ENCODE assay signal across 8 cellular contexts in the genomic region with DNA sequence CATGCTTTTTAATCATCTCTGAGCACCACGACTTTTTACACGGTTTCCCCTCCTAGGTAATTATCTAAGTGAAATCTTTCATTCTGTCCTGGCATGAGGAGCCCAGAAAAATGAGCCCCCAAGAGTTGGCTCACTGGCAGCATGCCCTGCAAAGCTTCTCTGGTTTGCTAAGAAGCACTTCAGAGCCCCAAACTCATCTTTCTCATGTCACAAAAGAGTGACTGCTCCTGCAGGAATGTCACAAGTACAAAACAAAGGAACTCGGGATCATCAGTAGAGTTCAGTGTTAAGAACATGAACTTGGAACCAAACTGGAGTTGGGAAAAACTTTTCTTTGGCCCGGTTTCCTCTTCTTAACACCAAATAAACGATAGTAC.
DNase-seq lines count a peak whose midpoint lies in the region; ATAC-seq and TF ChIP-seq lines count a peak whose summit lies in the region.

No MANE protein-coding gene starts in this region.

- no peaks in the 10 kb centered on the region for H3K9me3 ChIP-seq in liver (ENCODE audit: control insufficient read depth in 4 of 4, low read length in 3 of 4)
- H3K9me3 ChIP-seq in thyroid gland: no peaks in the 10 kb centered on the region

- H3K4me1 ChIP-seq in liver (ENCODE audit: control insufficient read depth in 4 of 4, insufficient read depth in 4 of 4, low read length in 3 of 4) (peaks cover 0 to 4% (median 3%) of the 10 kb centered on the region in 4 donors), thyroid gland (peaks cover 0 to 11% of the 10 kb centered on the region in 2 donors)

- no peak for DNase-seq in activated CD4-positive, alpha-beta T cell treated with anti-CD3 and anti-CD28 coated beads, Interleukin-2, amount 10 ng/mL, durations not matched to agents 7 days and 5 days
- no peak for DNase-seq in activated CD4-positive, alpha-beta T cell treated with anti-CD3 and anti-CD28 coated beads, Interleukin-2, amount 50 U/mL, for 1 hour
- DNase-seq in amniotic epithelial cell (ENCODE audit: low read depth) (peak; percentile 27), thyroid gland (peak; percentile 11), NOMO-1 treated with dmso at 0.1 percent for 144 hours (lab: John Stamatoyannopoulos, UW; ENCODE audit: unreplicated experiment) (no peak)

- TF ChIP-seq POLR2A in thyroid gland (IDR thresholded peaks at IDR 0.05): no peak

- 14% methylated on average over 5 of the region's 5 CpGs for WGBS in liver
- 7% methylated on average over 5 of the region's 5 CpGs for WGBS in thyroid gland, 2 donors

- ATAC-seq in HG02870 (IDR thresholded peaks at IDR 0.05; ENCODE audit: unreplicated experiment) (no peak), HG03354 (IDR thresholded peaks at IDR 0.05; ENCODE audit: poor library complexity, severe bottlenecking, unreplicated experiment) (no peak)

- peak overlapping the region; percentile 80 for H3K4me3 Mint-ChIP-seq in activated CD4-positive, alpha-beta T cell treated with anti-CD3 and anti-CD28 coated beads, Interleukin-2, amount 10 ng/mL, durations not matched to agents 7 days and 5 days

- no peaks in the 10 kb centered on the region for H3K27me3 Mint-ChIP-seq in activated CD4-positive, alpha-beta T cell treated with anti-CD3 and anti-CD28 coated beads, Interleukin-2, amount 10 ng/mL, durations not matched to agents 7 days and 5 days

- no peaks in the 10 kb centered on the region for H3K36me3 Mint-ChIP-seq in activated CD4-positive, alpha-beta T cell treated with anti-CD3 and anti-CD28 coated beads, Interleukin-2, amount 10 ng/mL, durations not matched to agents 7 days and 5 days (ENCODE audit: low read depth)

- H3K27me3 ChIP-seq in liver (ENCODE audit: control insufficient read depth in 4 of 4, insufficient read depth in 4 of 4, low read length in 3 of 4): no peaks in the 10 kb centered on the region
- H3K27me3 ChIP-seq in thyroid gland: no peaks in the 10 kb centered on the region

- no peak for TF ChIP-seq RAD21 in liver (IDR thresholded peaks at IDR 0.05)

- H3K36me3 ChIP-seq in liver (ENCODE audit: control insufficient read depth in 4 of 4, insufficient read depth in 3 of 4, low read depth in 1 of 4, low read length in 3 of 4) (no peaks in the 10 kb centered on the region), thyroid gland (no peaks in the 10 kb centered on the region)

- H3K9me3 Mint-ChIP-seq in activated CD4-positive, alpha-beta T cell treated with anti-CD3 and anti-CD28 coated beads, Interleukin-2, amount 10 ng/mL, durations not matched to agents 7 days and 5 days: no peaks in the 10 kb centered on the region

- peak overlapping the region; percentile 82 for H3K27ac Mint-ChIP-seq in activated CD4-positive, alpha-beta T cell treated with anti-CD3 and anti-CD28 coated beads, Interleukin-2, amount 10 ng/mL, durations not matched to agents 7 days and 5 days

- H3K4me1 Mint-ChIP-seq in activated CD4-positive, alpha-beta T cell treated with anti-CD3 and anti-CD28 coated beads, Interleukin-2, amount 10 ng/mL, durations not matched to agents 7 days and 5 days: peaks cover 57% of the 10 kb centered on the region

- H3K4me3 ChIP-seq in liver (ENCODE audit: low read depth in 1 of 3, low read length in 3 of 3) (peak overlapping the region; percentile 41 to 68 (median 68)), thyroid gland (replicated peaks in 1 of 3) (peak overlapping the region in 2 of 3 donors; percentile 19 to 30)

- H3K9ac ChIP-seq in liver (ENCODE audit: low read depth in 1 of 2, low read length in 2 of 2): peak overlapping the region; percentile 33 to 49

- POLR2A ChIA-PET in activated CD4-positive, alpha-beta T cell treated with anti-CD3 and anti-CD28 coated beads, Interleukin-2, amount 10 ng/mL, durations not matched to agents 7 days and 5 days (lab: Charles Lee): no interaction called here

- intact Hi-C loops in thyroid gland (cut with DNase I): no loop called here

- TF ChIP-seq CTCF in liver (IDR thresholded peaks at IDR 0.05; ENCODE audit: low read depth, low read length, missing input control) (no peak), thyroid gland (IDR thresholded peaks at IDR 0.05) (no peak)

- CTCF ChIA-PET in activated CD4-positive, alpha-beta T cell treated with anti-CD3 and anti-CD28 coated beads, Interleukin-2, amount 10 ng/mL, durations not matched to agents 7 days and 5 days (lab: Charles Lee): interaction anchor here (0.5 to 1.4 kb wide), 4 partner anchors 8 to 244 kb away, joined by 3 to 4 read pairs (median 4); no protein-coding TSS in a partner anchor

- peak overlapping the region; percentile 11 to 39 for H3K27ac ChIP-seq in liver (ENCODE audit: low read depth in 1 of 2, low read length in 2 of 2)
- peak overlapping the region; percentile 43 to 89 (median 84) for H3K27ac ChIP-seq in thyroid gland

TF ChIP-seq in liver, 16 proteins besides CTCF, POLR2A, EP300 and RAD21:
- no peak for TF ChIP-seq FOXA1 (IDR thresholded peaks at IDR 0.05)
- TF ChIP-seq, protein P1, sequence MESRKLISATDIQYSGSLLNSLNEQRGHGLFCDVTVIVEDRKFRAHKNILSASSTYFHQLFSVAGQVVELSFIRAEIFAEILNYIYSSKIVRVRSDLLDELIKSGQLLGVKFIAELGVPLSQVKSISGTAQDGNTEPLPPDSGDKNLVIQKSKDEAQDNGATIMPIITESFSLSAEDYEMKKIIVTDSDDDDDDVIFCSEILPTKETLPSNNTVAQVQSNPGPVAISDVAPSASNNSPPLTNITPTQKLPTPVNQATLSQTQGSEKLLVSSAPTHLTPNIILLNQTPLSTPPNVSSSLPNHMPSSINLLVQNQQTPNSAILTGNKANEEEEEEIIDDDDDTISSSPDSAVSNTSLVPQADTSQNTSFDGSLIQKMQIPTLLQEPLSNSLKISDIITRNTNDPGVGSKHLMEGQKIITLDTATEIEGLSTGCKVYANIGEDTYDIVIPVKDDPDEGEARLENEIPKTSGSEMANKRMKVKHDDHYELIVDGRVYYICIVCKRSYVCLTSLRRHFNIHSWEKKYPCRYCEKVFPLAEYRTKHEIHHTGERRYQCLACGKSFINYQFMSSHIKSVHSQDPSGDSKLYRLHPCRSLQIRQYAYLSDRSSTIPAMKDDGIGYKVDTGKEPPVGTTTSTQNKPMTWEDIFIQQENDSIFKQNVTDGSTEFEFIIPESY (IDR thresholded peaks at IDR 0.05): no peak
- TF ChIP-seq, protein P2, sequence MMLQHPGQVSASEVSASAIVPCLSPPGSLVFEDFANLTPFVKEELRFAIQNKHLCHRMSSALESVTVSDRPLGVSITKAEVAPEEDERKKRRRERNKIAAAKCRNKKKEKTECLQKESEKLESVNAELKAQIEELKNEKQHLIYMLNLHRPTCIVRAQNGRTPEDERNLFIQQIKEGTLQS (IDR thresholded peaks at IDR 0.05): no peak
- no peak for TF ChIP-seq NR2F2 (IDR thresholded peaks at IDR 0.05)
- no peak for TF ChIP-seq YY1 (IDR thresholded peaks at IDR 0.05)
- no peak for TF ChIP-seq GABPA (IDR thresholded peaks at IDR 0.05 in 1 of 2, conservative IDR thresholded peaks at IDR 0.05 in 1 of 2)
- TF ChIP-seq, protein P3, sequence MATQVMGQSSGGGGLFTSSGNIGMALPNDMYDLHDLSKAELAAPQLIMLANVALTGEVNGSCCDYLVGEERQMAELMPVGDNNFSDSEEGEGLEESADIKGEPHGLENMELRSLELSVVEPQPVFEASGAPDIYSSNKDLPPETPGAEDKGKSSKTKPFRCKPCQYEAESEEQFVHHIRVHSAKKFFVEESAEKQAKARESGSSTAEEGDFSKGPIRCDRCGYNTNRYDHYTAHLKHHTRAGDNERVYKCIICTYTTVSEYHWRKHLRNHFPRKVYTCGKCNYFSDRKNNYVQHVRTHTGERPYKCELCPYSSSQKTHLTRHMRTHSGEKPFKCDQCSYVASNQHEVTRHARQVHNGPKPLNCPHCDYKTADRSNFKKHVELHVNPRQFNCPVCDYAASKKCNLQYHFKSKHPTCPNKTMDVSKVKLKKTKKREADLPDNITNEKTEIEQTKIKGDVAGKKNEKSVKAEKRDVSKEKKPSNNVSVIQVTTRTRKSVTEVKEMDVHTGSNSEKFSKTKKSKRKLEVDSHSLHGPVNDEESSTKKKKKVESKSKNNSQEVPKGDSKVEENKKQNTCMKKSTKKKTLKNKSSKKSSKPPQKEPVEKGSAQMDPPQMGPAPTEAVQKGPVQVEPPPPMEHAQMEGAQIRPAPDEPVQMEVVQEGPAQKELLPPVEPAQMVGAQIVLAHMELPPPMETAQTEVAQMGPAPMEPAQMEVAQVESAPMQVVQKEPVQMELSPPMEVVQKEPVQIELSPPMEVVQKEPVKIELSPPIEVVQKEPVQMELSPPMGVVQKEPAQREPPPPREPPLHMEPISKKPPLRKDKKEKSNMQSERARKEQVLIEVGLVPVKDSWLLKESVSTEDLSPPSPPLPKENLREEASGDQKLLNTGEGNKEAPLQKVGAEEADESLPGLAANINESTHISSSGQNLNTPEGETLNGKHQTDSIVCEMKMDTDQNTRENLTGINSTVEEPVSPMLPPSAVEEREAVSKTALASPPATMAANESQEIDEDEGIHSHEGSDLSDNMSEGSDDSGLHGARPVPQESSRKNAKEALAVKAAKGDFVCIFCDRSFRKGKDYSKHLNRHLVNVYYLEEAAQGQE (IDR thresholded peaks at IDR 0.05): no peak
- TF ChIP-seq RXRA (IDR thresholded peaks at IDR 0.05): no peak
- TF ChIP-seq JUND (IDR thresholded peaks at IDR 0.05): no peak
- TF ChIP-seq TAF1 (conservative IDR thresholded peaks at IDR 0.05): no peak
- TF ChIP-seq, protein P4, sequence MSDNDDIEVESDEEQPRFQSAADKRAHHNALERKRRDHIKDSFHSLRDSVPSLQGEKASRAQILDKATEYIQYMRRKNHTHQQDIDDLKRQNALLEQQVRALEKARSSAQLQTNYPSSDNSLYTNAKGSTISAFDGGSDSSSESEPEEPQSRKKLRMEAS (IDR thresholded peaks at IDR 0.05): no peak
- no peak for TF ChIP-seq HNF4G (IDR thresholded peaks at IDR 0.05)
- TF ChIP-seq FOXA2 (IDR thresholded peaks at IDR 0.05): no peak
- TF ChIP-seq SP1 (IDR thresholded peaks at IDR 0.05): no peak
- no peak for TF ChIP-seq HNF4A (conservative IDR thresholded peaks at IDR 0.05)
- TF ChIP-seq EGR1 (IDR thresholded peaks at IDR 0.05; ENCODE audit: low read depth in 2 of 2): no peak
TF ChIP-seq in liver: peak in this region for 0.

Comparison
In these comparisons a context has a peak if more than half of its experiments do, and no peak if none do; other contexts are left out.
1. DNase-seq: peak in amniotic epithelial cell (single experiment) and thyroid gland (2 of 2); none in activated CD4-positive, alpha-beta T cell treated with anti-CD3 and anti-CD28 coated beads, Interleukin-2, amount 10 ng/mL, durations not matched to agents 7 days and 5 days (single experiment), activated CD4-positive, alpha-beta T cell treated with anti-CD3 and anti-CD28 coated beads, Interleukin-2, amount 50 U/mL, for 1 hour (single experiment) and NOMO-1 treated with dmso at 0.1 percent for 144 hours (single experiment).